10 cellular contexts compared by ENCODE assay signal in the genomic region with DNA sequence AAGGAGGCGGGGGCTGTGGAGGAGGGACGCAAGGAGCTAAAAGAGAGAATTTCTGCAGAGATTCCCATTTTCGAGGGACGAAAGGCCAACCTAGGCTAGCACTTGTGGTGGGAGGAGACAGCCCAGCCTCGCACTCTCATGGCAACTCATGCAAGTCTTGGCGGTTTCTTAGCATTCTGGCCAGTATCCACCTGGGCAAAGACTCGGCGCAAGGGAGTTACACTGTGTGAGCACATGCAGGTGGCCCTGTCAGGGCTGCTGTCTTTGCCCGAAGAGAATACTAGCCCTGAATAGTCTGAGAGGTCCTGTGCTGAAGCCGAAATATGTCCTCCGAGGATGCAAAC. TPM values are rescaled to one million over a fixed set of nuclear protein-coding genes. Genes with fewer than 3 reads are reported as not detected.
DNase-seq lines count a peak whose midpoint lies in the region; ATAC-seq and TF ChIP-seq lines count a peak whose summit lies in the region.
"Had no signal": no experiment of that assay in that cellular context is flagged by ENCODE, and none has a peak within 500 bp of the region (broad histone marks: within the 10 kb centered on the region; RNA-seq: fewer than 3 reads in every experiment).

No MANE protein-coding gene starts in this region.

- no peak for TF ChIP-seq POLR2A in stomach (IDR thresholded peaks at IDR 0.05)

- H3K9me3 ChIP-seq in GM23248 (ENCODE audit: low read depth) (no peaks in the 10 kb centered on the region), stomach (no peaks in the 10 kb centered on the region)

- H3K9ac ChIP-seq in GM23248 = no peak overlapping the region

- intact Hi-C loops in stomach (cut with DNase I; ENCODE audit: low total_unique reads) = no loop called here

- in situ Hi-C loops in GM23248 (cut with MboI) = no loop called here
- in situ Hi-C loops in astrocyte of the cerebellum (cut with HindIII; ENCODE audit: low sequenced_read_pairs) = no loop called here

- peak overlapping the region; percentile 73 for H3K4me2 ChIP-seq in GM23248 (ENCODE audit: unreplicated experiment)

- peaks cover 0 to 4% (median 0%) of the 10 kb centered on the region in 3 donors for H3K36me3 Mint-ChIP-seq in naive thymus-derived CD8-positive, alpha-beta T cell

- H3K4me1 ChIP-seq in GM23248 (ENCODE audit: insufficient read depth) = 0 out of 2 replicates have a peak, but pooled peaks cover 3% of the 10 kb centered on the region
- peaks cover 0 to 16% (median 13%) of the 10 kb centered on the region in 4 donors for H3K4me1 ChIP-seq in stomach

- DNase-seq in GM23248 (peak; percentile 18), astrocyte of the cerebellum (ENCODE audit: low read depth) (no peak), iris pigment epithelial cell (ENCODE audit: low read depth) (peak; percentile 2), stomach (no peak), NCI-H2227 (lab: John Stamatoyannopoulos, UW; ENCODE audit: unreplicated experiment) (no peak), SW 1271 (lab: John Stamatoyannopoulos, UW) (no peak)
- no peak for DNase-seq in naive thymus-derived CD8-positive, alpha-beta T cell
- no peak for DNase-seq in activated T-cell treated with anti-CD3 and anti-CD28 coated beads, Interleukin-2, amount 50 U/mL, for 1 hour
- DNase-seq: erythroblast; stimulated activated CD4-positive, alpha-beta T cell treated with anti-CD3 and anti-CD28 coated beads, Interleukin-12 subunit alpha, Interleukin-12 subunit beta, amount 100 ng/mL, for 4 hours had no signal

- H3K27ac ChIP-seq in GM23248 (no peak overlapping the region), stomach (no peak overlapping the region)

- no peaks in the 10 kb centered on the region for H3K9me3 Mint-ChIP-seq in naive thymus-derived CD8-positive, alpha-beta T cell

- peak overlapping the region in 1 of 10 donors; percentile 39 for H3K4me3 Mint-ChIP-seq in naive thymus-derived CD8-positive, alpha-beta T cell

- no peaks in the 10 kb centered on the region for H4K20me1 ChIP-seq in GM23248 (ENCODE audit: insufficient read depth)

- peaks cover 3 to 13% (median 10%) of the 10 kb centered on the region in 5 donors for H3K27me3 Mint-ChIP-seq in naive thymus-derived CD8-positive, alpha-beta T cell

- WGBS in GM23248 (ENCODE audit: low coverage in 1 of 2, low lambda C conversion rate in 2 of 2, missing lambda C conversion rate in 2 of 2), 2 experiments = 1 to 2% methylated on average over 5 to 11 of the region's 11 CpGs
- WGBS in stomach, 5 donors = 26 to 60% (median 35%) methylated on average over 6 to 11 of the region's 11 CpGs

- H3K9me2 ChIP-seq in GM23248 (ENCODE audit: insufficient read depth) = no peaks in the 10 kb centered on the region

- ATAC-seq in naive thymus-derived CD8-positive, alpha-beta T cell = no peak

- H3K27me3 ChIP-seq in GM23248 (replicated peaks; ENCODE audit: insufficient read depth) (no peaks in the 10 kb centered on the region), stomach (peaks cover 0 to 22% (median 20%) of the 10 kb centered on the region in 3 donors)

- peaks cover 0 to 7% (median 1%) of the 10 kb centered on the region in 4 donors for H3K4me1 Mint-ChIP-seq in naive thymus-derived CD8-positive, alpha-beta T cell

- no peaks in the 10 kb centered on the region for H3F3A ChIP-seq in GM23248 (ENCODE audit: insufficient read depth)

- TF ChIP-seq EP300 in stomach (IDR thresholded peaks at IDR 0.05) = no peak

- no peaks in the 10 kb centered on the region for H3K36me3 ChIP-seq in GM23248 (ENCODE audit: low read depth)
- H3K36me3 ChIP-seq in stomach = no peaks in the 10 kb centered on the region

- H2AFZ ChIP-seq in GM23248 = peak overlapping the region; percentile 62

- no peak overlapping the region for H3K27ac Mint-ChIP-seq in naive thymus-derived CD8-positive, alpha-beta T cell

- POLR2A ChIA-PET in naive thymus-derived CD8-positive, alpha-beta T cell (lab: Charles Lee) = no interaction called here

- H3K79me2 ChIP-seq in GM23248 (ENCODE audit: insufficient read depth) = no peaks in the 10 kb centered on the region

- H3K4me3 ChIP-seq in GM23248 (peak overlapping the region; percentile 60), astrocyte of the cerebellum (ENCODE audit: low read depth, low read length) (peak overlapping the region; percentile 36), stomach (peak overlapping the region; percentile 29 to 49 (median 42))

- TF ChIP-seq CTCF in astrocyte of the cerebellum (IDR thresholded peaks at IDR 0.05; ENCODE audit: low read depth, low read length, missing control alignments) (no peak), stomach (IDR thresholded peaks at IDR 0.05) (no peak)

RNA-seq across cellular contexts. Expression of gene MCF2, which starts 15.5 kb away (rescaled TPM):
- not detected in 2 replicates for total RNA-seq in GM23248 (2014; rRNA removed; shearing (Covaris generic))
- polyA plus RNA-seq in GM23248 (2016; fragmentation: Nextera tagmentation; extraction: Ambion mirVana) = 0.11 TPM in 1 of 2 replicates, not detected in the other
- under 1 TPM in 1 of 5 donors, not detected in 4; 0.37 TPM for total RNA-seq in stomach
- polyA plus RNA-seq in stomach = under 1 TPM; 0.08 to 0.46 (median 0.25) TPM
- total RNA-seq in naive thymus-derived CD8-positive, alpha-beta T cell = 1 to 10 TPM; 1.3 to 1.5 TPM
- polyA plus RNA-seq in naive thymus-derived CD8-positive, alpha-beta T cell = under 1 TPM in 2 of 3 donors, not detected in 1; 0.13 to 0.39 TPM

Comparison
In these comparisons a context has a peak if more than half of its experiments do, and no peak if none do; other contexts are left out.
1. DNase-seq: peak in GM23248 (single experiment) and iris pigment epithelial cell (single experiment); none in astrocyte of the cerebellum (single experiment), stomach (single experiment), NCI-H2227 (single experiment), naive thymus-derived CD8-positive, alpha-beta T cell (0 of 10), activated T-cell treated with anti-CD3 and anti-CD28 coated beads, Interleukin-2, amount 50 U/mL, for 1 hour (single experiment) and SW 1271 (0 of 2).
2. Peak in every context shown above with its lines, with median percentiles within 50 percentile points of each other: H3K4me3 ChIP-seq.